In genomic region chr2:215635071-215635787, GRCh38 we compare ENCODE assay signal across 1 cellular context.
TF ChIP-seq lines count a peak whose summit lies in the region.

No MANE protein-coding gene starts in this region.

TF ChIP-seq in HepG2, 621 proteins besides CTCF, POLR2A, EP300 and RAD21 (continued from another document):
- TF ChIP-seq ZIK1 (CRISPR knock-in tag; IDR thresholded peaks at IDR 0.05; ENCODE audit: borderline replicate concordance, low read depth): 0 out of 2 replicates have a peak, but pooled peaks have one; percentile 4
- TF ChIP-seq GATAD2A (CRISPR knock-in tag; IDR thresholded peaks at IDR 0.05): no peak
- TF ChIP-seq HOXD1 (CRISPR knock-in tag; IDR thresholded peaks at IDR 0.05): no peak
- TF ChIP-seq ZBTB49 (CRISPR knock-in tag; IDR thresholded peaks at IDR 0.05; ENCODE audit: borderline replicate concordance): no peak
- TF ChIP-seq ZNF33B (CRISPR knock-in tag; IDR thresholded peaks at IDR 0.05): no peak; the same call in 1 of the 2 replicates
- no peak for TF ChIP-seq ZNF552 (CRISPR knock-in tag; IDR thresholded peaks at IDR 0.05; ENCODE audit: borderline replicate concordance)
- TF ChIP-seq ZNF747 (CRISPR knock-in tag; IDR thresholded peaks at IDR 0.05; ENCODE audit: borderline replicate concordance): no peak
- TF ChIP-seq NR2F1 (CRISPR knock-in tag; IDR thresholded peaks at IDR 0.05): no peak
- 0 out of 2 replicates have a peak, but pooled peaks have one; percentile 62 for TF ChIP-seq ZNF784 (CRISPR knock-in tag; IDR thresholded peaks at IDR 0.05; ENCODE audit: borderline replicate concordance)
- TF ChIP-seq THRA (CRISPR knock-in tag; IDR thresholded peaks at IDR 0.05; ENCODE audit: borderline replicate concordance): 0 out of 2 replicates have a peak, but pooled peaks have one; percentile 0
- no peak for TF ChIP-seq GLMP (CRISPR knock-in tag; IDR thresholded peaks at IDR 0.05; ENCODE audit: borderline replicate concordance)
- TF ChIP-seq BORCS8-MEF2B (CRISPR knock-in tag; IDR thresholded peaks at IDR 0.05): 0 out of 2 replicates have a peak, but pooled peaks have one; percentile 11
- TF ChIP-seq BCL3 (CRISPR knock-in tag; IDR thresholded peaks at IDR 0.05): 0 out of 2 replicates have a peak, but pooled peaks have one; percentile 53
- peak; percentile 87; the same call in 1 of the 2 replicates for TF ChIP-seq ZNF317 (CRISPR knock-in tag; IDR thresholded peaks at IDR 0.05)
- TF ChIP-seq LCORL (IDR thresholded peaks at IDR 0.05): no peak
- 0 out of 2 replicates have a peak, but pooled peaks have one; percentile 12 for TF ChIP-seq LCORL (CRISPR knock-in tag; IDR thresholded peaks at IDR 0.05)
- no peak for TF ChIP-seq NFATC3 (CRISPR knock-in tag; IDR thresholded peaks at IDR 0.05)
- no peak for TF ChIP-seq MTA1 (CRISPR knock-in tag; IDR thresholded peaks at IDR 0.05; ENCODE audit: borderline replicate concordance)
- TF ChIP-seq SMARCE1 (IDR thresholded peaks at IDR 0.05; ENCODE audit: borderline replicate concordance): no peak
- TF ChIP-seq ZNF687 (CRISPR knock-in tag; IDR thresholded peaks at IDR 0.05): peak; percentile 49
- no peak for TF ChIP-seq FLYWCH1 (CRISPR knock-in tag; IDR thresholded peaks at IDR 0.05)
- no peak for TF ChIP-seq SMC3 (IDR thresholded peaks at IDR 0.05; ENCODE audit: low read length)
